Comparison of ENCODE assay signal across 8 cellular contexts in the genomic region with DNA sequence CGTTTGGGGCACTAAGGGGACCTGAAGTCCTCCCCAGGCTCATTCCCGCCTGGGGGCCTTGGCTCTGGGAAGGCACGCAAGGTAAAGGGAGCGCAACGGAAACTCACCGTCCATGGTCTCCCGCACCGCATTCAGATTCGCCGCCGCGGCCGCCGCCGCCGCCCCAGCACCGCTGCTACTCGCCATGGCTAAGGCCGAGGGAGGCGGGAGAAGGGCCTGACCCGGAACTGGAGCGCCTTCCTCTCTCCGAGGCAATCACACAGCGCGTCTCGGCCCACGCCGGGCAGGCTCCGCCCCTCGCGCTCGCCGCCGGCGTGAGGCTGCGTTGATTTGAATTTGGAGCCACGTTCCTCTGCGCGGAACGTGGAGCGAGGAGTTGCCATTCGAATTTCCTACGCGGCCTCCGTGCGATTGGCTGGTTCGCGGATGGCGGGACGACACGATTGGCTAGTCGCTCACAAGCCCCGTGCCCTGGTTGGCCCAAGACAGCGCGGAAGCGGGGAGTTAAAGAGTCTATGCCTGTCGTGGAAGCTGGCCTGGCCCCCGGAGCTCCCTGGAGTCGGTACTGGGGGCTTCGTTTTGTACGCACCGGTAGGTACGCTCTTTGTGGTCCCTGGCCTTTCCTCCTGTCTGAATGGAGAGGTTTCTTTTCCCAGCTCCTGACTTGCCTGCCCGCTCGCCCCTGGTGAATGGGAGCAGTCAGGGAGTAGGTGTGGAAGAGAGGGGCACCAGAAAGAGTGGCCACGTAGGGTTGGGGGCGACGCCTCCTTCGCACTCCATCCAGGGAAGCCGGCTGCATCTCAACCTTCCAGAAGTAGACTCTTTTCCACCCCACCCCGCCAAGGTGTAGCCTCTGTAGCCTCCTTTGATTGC. TPM values are rescaled to one million over a fixed set of nuclear protein-coding genes. Genes with fewer than 3 reads are reported as not detected.
DNase-seq lines count a peak whose midpoint lies in the region; ATAC-seq, FAIRE-seq and TF ChIP-seq lines count a peak whose summit lies in the region.

A gene (plus strand): TSS at position 507 of the 873 bp plus-strand sequence. CDS start 1,018 bp downstream, outside the sequence.
A gene with protein sequence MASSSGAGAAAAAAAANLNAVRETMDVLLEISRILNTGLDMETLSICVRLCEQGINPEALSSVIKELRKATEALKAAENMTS (minus strand): TSS at position 213 of the 873 bp plus-strand sequence. CDS start 27 bp downstream, at position 186.

- CTCF ChIA-PET in RWPE1 (lab: Yijun Ruan, JAX), result interaction anchor here (0.6 kb wide), 1 partner anchor 19 kb away, joined by 4 read pairs; no protein-coding TSS in a partner anchor

- H3K9me3 Mint-ChIP-seq in naive B cell, result no peaks in the 10 kb centered on the region
- no peaks in the 10 kb centered on the region for H3K9me3 Mint-ChIP-seq in stimulated activated effector memory CD8-positive, alpha-beta T cell treated with anti-CD3 and anti-CD28 coated beads, Interleukin-12 subunit alpha, Interleukin-12 subunit beta, amount 100 ng/mL, for 72 hours

- ATAC-seq in naive B cell (ENCODE audit: low read depth in 2 of 2), result peak; percentile 90
- peak; percentile 96 for ATAC-seq in stimulated activated effector memory CD8-positive, alpha-beta T cell treated with anti-CD3 and anti-CD28 coated beads, Interleukin-12 subunit alpha, Interleukin-12 subunit beta, amount 100 ng/mL, for 72 hours

- H3K27ac Mint-ChIP-seq in naive B cell, result peak within 1 kb of the TSS; percentile 86 to 95 (median 92)
- H3K27ac Mint-ChIP-seq in stimulated activated effector memory CD8-positive, alpha-beta T cell treated with anti-CD3 and anti-CD28 coated beads, Interleukin-12 subunit alpha, Interleukin-12 subunit beta, amount 100 ng/mL, for 72 hours, result peak within 1 kb of the TSS; percentile 90

- peaks cover 25 to 55% (median 45%) of the 10 kb centered on the region in 3 donors for H3K4me1 Mint-ChIP-seq in naive B cell
- H3K4me1 Mint-ChIP-seq in stimulated activated effector memory CD8-positive, alpha-beta T cell treated with anti-CD3 and anti-CD28 coated beads, Interleukin-12 subunit alpha, Interleukin-12 subunit beta, amount 100 ng/mL, for 72 hours, result peaks cover 35% of the 10 kb centered on the region

- peak within 1 kb of the TSS; percentile 81 for H3K27ac ChIP-seq in RWPE1

- peak within 1 kb of the TSS; percentile 91 to 97 (median 94) for H3K4me3 Mint-ChIP-seq in naive B cell
- peak within 1 kb of the TSS; percentile 87 for H3K4me3 Mint-ChIP-seq in stimulated activated effector memory CD8-positive, alpha-beta T cell treated with anti-CD3 and anti-CD28 coated beads, Interleukin-12 subunit alpha, Interleukin-12 subunit beta, amount 100 ng/mL, for 72 hours

- no peaks in the 10 kb centered on the region for H3K27me3 Mint-ChIP-seq in naive B cell

- POLR2A ChIA-PET in RWPE1 (lab: Yijun Ruan, JAX; ENCODE audit: low non-redundant PET), result interaction anchor here (0.6 kb wide), 1 partner anchor 331 kb away, joined by 3 read pairs; a partner anchor contains a TSS

- TF ChIP-seq CTCF in RWPE1 (conservative IDR thresholded peaks at IDR 0.05; ENCODE audit: low read depth), result no peak

- peak; percentile 100 for FAIRE-seq in H54 (lab: Jason Lieb, UNC)

- H3K36me3 Mint-ChIP-seq in naive B cell, result peaks cover 8 to 13% of the 10 kb centered on the region in 2 donors
- H3K36me3 Mint-ChIP-seq in stimulated activated effector memory CD8-positive, alpha-beta T cell treated with anti-CD3 and anti-CD28 coated beads, Interleukin-12 subunit alpha, Interleukin-12 subunit beta, amount 100 ng/mL, for 72 hours, result peaks cover 65% of the 10 kb centered on the region

- TF ChIP-seq POLR2A in H54 (IDR thresholded peaks at IDR 0.05; ENCODE audit: low read depth, low read length), result peak; percentile 59

- DNase-seq in ELF-1 (ENCODE audit: low read depth, low spot score) (peak; percentile 98), H54 (ENCODE audit: insufficient read length, low spot score) (peak; percentile 89), LoVo (ENCODE audit: low spot score) (peak; percentile 96), RWPE1 (ENCODE audit: low spot score) (peak; percentile 97), fibroblast of gingiva (ENCODE audit: low read depth) (peak; percentile 98), naive B cell (peak; percentile 96)
- peak; percentile 88 to 92 for DNase-seq in activated T-helper 1 cell treated with anti-CD3 and anti-CD28 coated beads, Interleukin-2, amount 50 U/mL, for 16 hours (ENCODE audit: low read depth in 1 of 2, low spot score in 1 of 2)
- DNase-seq in stimulated activated effector memory CD8-positive, alpha-beta T cell treated with anti-CD3 and anti-CD28 coated beads, Interleukin-12 subunit alpha, Interleukin-12 subunit beta, amount 100 ng/mL, for 72 hours (ENCODE audit: low spot score in 2 of 2), result peak; percentile 90 to 95

RNA-seq across cellular contexts. Expression of the first gene that starts in this region (rescaled TPM):
- 10 to 100 TPM in 4 of 6 donors, 1 to 10 TPM in 2; 9.6 to 21.9 (median 11.9) TPM for polyA plus RNA-seq in naive B cell (ENCODE audit: low read depth in 6 of 6)

RNA-seq across cellular contexts. Expression of the second gene that starts in this region (rescaled TPM):
- 10 to 100 TPM in 2 of 6 donors, 1 to 10 TPM in 4; 5.6 to 12.4 (median 9.9) TPM for polyA plus RNA-seq in naive B cell (ENCODE audit: low read depth in 6 of 6)

Comparison
In these comparisons a context has a peak if more than half of its experiments do, and no peak if none do; other contexts are left out.
1. Peak in every context shown above with its lines: DNase-seq, ATAC-seq and H3K27ac ChIP-seq.